22 cellular contexts compared by ENCODE assay signal in the genomic region with DNA sequence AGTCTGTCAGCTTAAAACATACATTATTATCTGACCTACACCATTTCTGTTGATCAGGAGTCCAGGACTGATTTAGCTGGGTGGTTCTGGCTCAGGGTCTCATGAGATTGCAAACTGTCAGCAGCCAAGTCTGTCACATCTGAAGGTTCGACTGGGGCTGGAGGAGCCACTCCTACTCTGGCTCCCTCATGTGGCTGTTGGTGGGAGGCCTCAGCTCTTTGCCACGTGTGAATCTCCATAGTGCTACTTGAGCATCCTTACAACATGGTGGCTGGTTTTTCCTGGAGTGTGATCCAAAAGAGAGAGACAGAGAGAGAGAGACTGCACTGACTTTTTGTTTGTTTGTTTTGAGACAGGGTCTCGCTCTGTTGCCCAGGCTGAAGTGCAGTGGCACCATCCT.
DNase-seq lines count a peak whose midpoint lies in the region; ATAC-seq and TF ChIP-seq lines count a peak whose summit lies in the region.
"Had no signal": no experiment of that assay in that cellular context is flagged by ENCODE, and none has a peak within 500 bp of the region (broad histone marks: within the 10 kb centered on the region; RNA-seq: fewer than 3 reads in every experiment).

No MANE protein-coding gene starts in this region.

- in situ Hi-C loops in HAP-1 (cut with MboI; ENCODE audit: low sequenced_read_pairs): no loop called here

- ATAC-seq in activated naive CD4-positive, alpha-beta T cell treated with anti-CD3 and anti-CD28 coated beads, Interleukin-2, amount 50 U/mL, for 72 hours: no peak
- ATAC-seq in activated CD8-positive, alpha-beta T cell treated with anti-CD3 and anti-CD28 coated beads, Interleukin-2, amount 10 ng/mL, durations not matched to agents 7 days and 5 days: no peak
- no peak for ATAC-seq in GM21619 (IDR thresholded peaks at IDR 0.05; ENCODE audit: unreplicated experiment)
- ATAC-seq: heart left ventricle, natural killer cell had no signal

- no peaks in the 10 kb centered on the region for H3K79me2 ChIP-seq in Karpas-422 (ENCODE audit: low read length)
- H3K79me2 ChIP-seq in neural progenitor cell (ENCODE audit: low read depth): no peaks in the 10 kb centered on the region

- H3K27ac Mint-ChIP-seq in activated naive CD4-positive, alpha-beta T cell treated with anti-CD3 and anti-CD28 coated beads, Interleukin-2, amount 50 U/mL, for 24 hours: peak overlapping the region; percentile 6
- no peak overlapping the region for H3K27ac Mint-ChIP-seq in activated naive CD4-positive, alpha-beta T cell treated with anti-CD3 and anti-CD28 coated beads, Interleukin-2, amount 50 U/mL, for 72 hours
- H3K27ac Mint-ChIP-seq in activated CD8-positive, alpha-beta T cell treated with anti-CD3 and anti-CD28 coated beads, Interleukin-2, amount 10 ng/mL, durations not matched to agents 7 days and 5 days: no peak overlapping the region
- no peak overlapping the region for H3K27ac Mint-ChIP-seq in neural progenitor cell
- H3K27ac Mint-ChIP-seq: activated B cell treated with CpG ODN at 0.5 μM for 24 hours; activated T-helper 2 cell treated with anti-CD3 and anti-CD28 coated beads, Interferon-gamma antibody, Interleukin-2, Interleukin-4, amounts not matched to agents 10 μg/mL and 5 μg/mL and 100 μg/mL, durations not matched to agents 14 hours and 24 hours and 36 hours; natural killer cell had no signal

- H3K36me3 ChIP-seq in Karpas-422 (ENCODE audit: insufficient read depth, low read length): no peaks in the 10 kb centered on the region
- H3K36me3 ChIP-seq in neural progenitor cell: no peaks in the 10 kb centered on the region
- no peaks in the 10 kb centered on the region for H3K36me3 ChIP-seq in HAP-1 (replicated peaks)
- H3K36me3 ChIP-seq: heart left ventricle had no signal

- no peak overlapping the region for H3K4me3 Mint-ChIP-seq in activated naive CD4-positive, alpha-beta T cell treated with anti-CD3 and anti-CD28 coated beads, Interleukin-2, amount 50 U/mL, for 24 hours
- H3K4me3 Mint-ChIP-seq in activated CD8-positive, alpha-beta T cell treated with anti-CD3 and anti-CD28 coated beads, Interleukin-2, amount 10 ng/mL, durations not matched to agents 7 days and 5 days: no peak overlapping the region
- H3K4me3 Mint-ChIP-seq in neural progenitor cell: no peak overlapping the region
- H3K4me3 Mint-ChIP-seq: activated B cell treated with CpG ODN at 0.5 μM for 24 hours, natural killer cell had no signal

- no peaks in the 10 kb centered on the region for H3K27me3 ChIP-seq in Karpas-422 (ENCODE audit: low read length)
- H3K27me3 ChIP-seq in neural progenitor cell: peaks cover 8% of the 10 kb centered on the region
- no peaks in the 10 kb centered on the region for H3K27me3 ChIP-seq in HAP-1 (ENCODE audit: low read depth)
- H3K27me3 ChIP-seq: testis had no signal

- H3K4me3 ChIP-seq in Karpas-422 (ENCODE audit: low read length) (no peak overlapping the region), neural progenitor cell (no peak overlapping the region), HAP-1 (no peak overlapping the region)
- H3K4me3 ChIP-seq: heart left ventricle, testis had no signal

- H3K4me2 ChIP-seq in Karpas-422 (ENCODE audit: low read depth, low read length, poor library complexity, severe bottlenecking) (no peak overlapping the region), neural progenitor cell (no peak overlapping the region)

- no peak overlapping the region for H3K9ac ChIP-seq in Karpas-422 (ENCODE audit: low read length)
- no peak overlapping the region for H3K9ac ChIP-seq in neural progenitor cell

- H4K20me1 ChIP-seq in Karpas-422 (ENCODE audit: insufficient read depth, low read depth, low read length) (no peaks in the 10 kb centered on the region), neural progenitor cell (ENCODE audit: low read depth) (no peaks in the 10 kb centered on the region)

- H3K9me3 Mint-ChIP-seq in activated naive CD4-positive, alpha-beta T cell treated with anti-CD3 and anti-CD28 coated beads, Interleukin-2, amount 50 U/mL, for 24 hours: no peaks in the 10 kb centered on the region
- peaks cover 0 to 5% of the 10 kb centered on the region in 2 donors for H3K9me3 Mint-ChIP-seq in activated naive CD4-positive, alpha-beta T cell treated with anti-CD3 and anti-CD28 coated beads, Interleukin-2, amount 50 U/mL, for 72 hours
- H3K9me3 Mint-ChIP-seq in activated CD8-positive, alpha-beta T cell treated with anti-CD3 and anti-CD28 coated beads, Interleukin-2, amount 10 ng/mL, durations not matched to agents 7 days and 5 days (ENCODE audit: insufficient read depth): no peaks in the 10 kb centered on the region
- peaks cover 6% of the 10 kb centered on the region for H3K9me3 Mint-ChIP-seq in neural progenitor cell

- H3K27me3 Mint-ChIP-seq in activated naive CD4-positive, alpha-beta T cell treated with anti-CD3 and anti-CD28 coated beads, Interleukin-2, amount 50 U/mL, for 24 hours: peaks cover 9% of the 10 kb centered on the region
- H3K27me3 Mint-ChIP-seq in activated CD8-positive, alpha-beta T cell treated with anti-CD3 and anti-CD28 coated beads, Interleukin-2, amount 10 ng/mL, durations not matched to agents 7 days and 5 days (ENCODE audit: low read depth): peaks cover 2% of the 10 kb centered on the region
- peaks cover 12% of the 10 kb centered on the region for H3K27me3 Mint-ChIP-seq in neural progenitor cell (ENCODE audit: insufficient read depth, low read depth)

- H3K9me3 ChIP-seq in Karpas-422 (ENCODE audit: low read length) (no peaks in the 10 kb centered on the region), neural progenitor cell (ENCODE audit: low read depth) (no peaks in the 10 kb centered on the region), HAP-1 (peaks cover 2% of the 10 kb centered on the region; the same call in 1 of the 2 replicates)
- H3K9me3 ChIP-seq: testis had no signal

- CTCF ChIA-PET in activated CD8-positive, alpha-beta T cell treated with anti-CD3 and anti-CD28 coated beads, Interleukin-2, amount 10 ng/mL, durations not matched to agents 7 days and 5 days (lab: Charles Lee): interaction anchor here (0.6 to 3.2 kb wide), 5 partner anchors 13 to 1481 kb away, joined by 3 to 17 read pairs (median 4); no protein-coding TSS in a partner anchor

- POLR2A ChIA-PET in activated CD8-positive, alpha-beta T cell treated with anti-CD3 and anti-CD28 coated beads, Interleukin-2, amount 10 ng/mL, durations not matched to agents 7 days and 5 days (lab: Charles Lee): no interaction called here

- no peaks in the 10 kb centered on the region for H3K4me1 Mint-ChIP-seq in activated naive CD4-positive, alpha-beta T cell treated with anti-CD3 and anti-CD28 coated beads, Interleukin-2, amount 50 U/mL, for 24 hours
- H3K4me1 Mint-ChIP-seq in activated CD8-positive, alpha-beta T cell treated with anti-CD3 and anti-CD28 coated beads, Interleukin-2, amount 10 ng/mL, durations not matched to agents 7 days and 5 days (ENCODE audit: low read depth): peaks cover 4% of the 10 kb centered on the region
- H3K4me1 Mint-ChIP-seq in neural progenitor cell: no peaks in the 10 kb centered on the region
- H3K4me1 Mint-ChIP-seq: activated B cell treated with CpG ODN at 0.5 μM for 24 hours, natural killer cell had no signal

- DNase-seq in activated naive CD4-positive, alpha-beta T cell treated with anti-CD3 and anti-CD28 coated beads, Interleukin-2, amount 50 U/mL, for 72 hours (ENCODE audit: low spot score in 2 of 2): no peak
- peak; percentile 67 for DNase-seq in Karpas-422
- DNase-seq in activated CD8-positive, alpha-beta T cell treated with anti-CD3 and anti-CD28 coated beads, Interleukin-2, amount 10 ng/mL, durations not matched to agents 7 days and 5 days: peak; percentile 31
- DNase-seq in neural progenitor cell (ENCODE audit: low spot score): no peak
- DNase-seq in activated T-cell treated with anti-CD3 and anti-CD28 coated beads, Interleukin-2, amount 50 U/mL, for 1 hour: no peak
- DNase-seq in HAP-1 (ENCODE audit: low spot score in 2 of 2): no peak
- DNase-seq: activated B cell treated with CpG ODN at 0.5 μM for 24 hours; AML-193; effector CD4-positive, alpha-beta T cell; GDM1; heart left ventricle; islet precursor cell; mesenchymal stem cell; natural killer cell; NCI-H1930; NCI-H526; testis had no signal

- H3K36me3 Mint-ChIP-seq in activated naive CD4-positive, alpha-beta T cell treated with anti-CD3 and anti-CD28 coated beads, Interleukin-2, amount 50 U/mL, for 24 hours: no peaks in the 10 kb centered on the region
- no peaks in the 10 kb centered on the region for H3K36me3 Mint-ChIP-seq in activated naive CD4-positive, alpha-beta T cell treated with anti-CD3 and anti-CD28 coated beads, Interleukin-2, amount 50 U/mL, for 72 hours
- H3K36me3 Mint-ChIP-seq in activated CD8-positive, alpha-beta T cell treated with anti-CD3 and anti-CD28 coated beads, Interleukin-2, amount 10 ng/mL, durations not matched to agents 7 days and 5 days (ENCODE audit: low read depth): no peaks in the 10 kb centered on the region
- no peaks in the 10 kb centered on the region for H3K36me3 Mint-ChIP-seq in neural progenitor cell
- H3K36me3 Mint-ChIP-seq: natural killer cell had no signal

- peak; percentile 8 for TF ChIP-seq CTCF in neural progenitor cell (IDR thresholded peaks at IDR 0.05)

- H3K4me1 ChIP-seq in Karpas-422 (ENCODE audit: low read length) (no peaks in the 10 kb centered on the region), neural progenitor cell (no peaks in the 10 kb centered on the region), HAP-1 (no peaks in the 10 kb centered on the region)
- H3K4me1 ChIP-seq: Caco-2 had no signal

- no peak overlapping the region for H2AFZ ChIP-seq in Karpas-422 (ENCODE audit: low read length)
- no peak overlapping the region for H2AFZ ChIP-seq in neural progenitor cell (replicated peaks)

- H3K9me2 ChIP-seq in Karpas-422 (replicated peaks; ENCODE audit: insufficient read depth, low read length): no peaks in the 10 kb centered on the region

- no peak overlapping the region for H3K27ac ChIP-seq in Karpas-422 (ENCODE audit: low read length)
- no peak overlapping the region for H3K27ac ChIP-seq in neural progenitor cell
- H3K27ac ChIP-seq: heart left ventricle, RWPE1, testis had no signal

- no peaks in the 10 kb centered on the region for H3F3A ChIP-seq in neural progenitor cell (ENCODE audit: low read depth)

Comparison
In these comparisons a context has a peak if more than half of its experiments do, and no peak if none do; other contexts are left out.
1. DNase-seq: peak in Karpas-422 (single experiment) and activated CD8-positive, alpha-beta T cell treated with anti-CD3 and anti-CD28 coated beads, Interleukin-2, amount 10 ng/mL, durations not matched to agents 7 days and 5 days (single experiment); none in activated naive CD4-positive, alpha-beta T cell treated with anti-CD3 and anti-CD28 coated beads, Interleukin-2, amount 50 U/mL, for 72 hours (0 of 2), neural progenitor cell (single experiment), activated T-cell treated with anti-CD3 and anti-CD28 coated beads, Interleukin-2, amount 50 U/mL, for 1 hour (single experiment) and HAP-1 (0 of 2).